Comparison of ENCODE assay signal across 24 cellular contexts in the genomic region with DNA sequence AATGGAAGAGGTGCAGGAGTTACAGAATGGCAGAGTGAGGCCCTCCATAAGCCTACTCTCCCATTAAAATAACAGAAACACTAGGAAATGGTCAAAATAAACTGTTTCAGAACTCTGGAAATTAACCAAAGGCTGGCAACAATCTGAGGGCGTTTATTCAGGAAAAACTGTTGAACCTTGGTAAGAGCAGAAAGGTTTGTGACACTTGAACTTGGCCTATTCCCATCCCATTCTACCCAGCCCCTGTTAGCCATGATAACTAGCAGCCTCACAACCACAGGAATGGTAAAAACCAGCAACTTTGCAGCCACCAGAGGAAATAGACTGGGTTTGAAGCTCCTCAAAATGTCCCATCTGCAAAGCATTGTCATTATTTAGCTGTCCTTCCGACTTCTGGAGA.
"Had no signal": no experiment of that assay in that cellular context is flagged by ENCODE, and none has a peak within 500 bp of the region (broad histone marks: within the 10 kb centered on the region; RNA-seq: fewer than 3 reads in every experiment).

No MANE protein-coding gene starts in this region.

- H3K4me3 ChIP-seq: MG63 had no signal

- H3K9ac ChIP-seq: SK-N-SH had no signal

- H3K27ac ChIP-seq: RWPE1 had no signal

- H3K27me3 ChIP-seq: MG63 had no signal

- H3K9me3 ChIP-seq: MG63, SK-N-SH had no signal

- DNase-seq: IMR-90; Karpas-422; KG1; MG63; NCI-H1092 treated with DMSO at 0.1 percent for 48 hours; NCI-H1436; NCI-H187; NCI-H2029; NCI-H2081 treated with DMSO at 0.1 percent for 48 hours; NCI-H2171; NCI-H226; NCI-H446; NCI-H510A; NCI-H524 treated with DMSO at 0.1 percent for 48 hours; NCI-H69; NCI-H774; NK-92 treated with Interleukin-12 subunit alpha and Interleukin-12 subunit beta, amount 100 ng/mL, for 24 hours; PC-3; SHP77; SK-N-SH; SW 1271 had no signal

- H3K4me2 ChIP-seq: SK-N-SH had no signal

- ATAC-seq: HepG2, Panc1, PC-3 had no signal

- H3K36me3 ChIP-seq: MG63 had no signal

- H3K9me2 ChIP-seq: SK-N-SH had no signal
